8 cellular contexts compared by ENCODE assay signal in genomic region chr7:64665980-64666674, GRCh38. TPM values are rescaled to one million over a fixed set of nuclear protein-coding genes. Genes with fewer than 3 reads are reported as not detected.
DNase-seq lines count a peak whose midpoint lies in the region; ATAC-seq and TF ChIP-seq lines count a peak whose summit lies in the region.

Gene ZNF107, plus strand, starts transcription at chr7:64666133. Its CDS starts 150 bp downstream, at chr7:64666283.

- peak; percentile 95 for ATAC-seq in GM19438 (IDR thresholded peaks at IDR 0.05; ENCODE audit: low read depth, unreplicated experiment)
- peak; percentile 95 for ATAC-seq in HG03575 (IDR thresholded peaks at IDR 0.05; ENCODE audit: extremely low read depth, insufficient number of reproducible peaks, low FRiP score, unreplicated experiment)

- peaks cover 33% of the 10 kb centered on the region for H3K36me3 Mint-ChIP-seq in activated CD4-positive, alpha-beta memory T cell treated with anti-CD3 and anti-CD28 coated beads for 36 hours

- POLR2A ChIA-PET in activated CD4-positive, alpha-beta memory T cell treated with anti-CD3 and anti-CD28 coated beads for 36 hours (lab: Charles Lee): interaction anchor here (0.8 to 2.0 kb wide), 6 partner anchors 103 to 359 kb away, joined by 3 to 13 read pairs (median 8); partner anchors contain the start of genes ERV3-1, ZNF138, ZNF273 and ZNF680

- H3K9me3 ChIP-seq in duodenal mucosa (ENCODE audit: control insufficient read depth in 1 of 2, low read length in 2 of 2): no peaks in the 10 kb centered on the region

- no peak within 1 kb of the TSS for H3K27ac ChIP-seq in duodenal mucosa (ENCODE audit: low read depth, low read length)

- DNase-seq in CD1c-positive myeloid dendritic cell (ENCODE audit: extremely low spot score) (peak; percentile 88), NCI-H82 treated with DMSO at 0.1 percent for 48 hours (lab: John Stamatoyannopoulos, UW; ENCODE audit: unreplicated experiment) (peak; percentile 68), lower leg skin (ENCODE audit: low spot score in 2 of 2) (peak; percentile 95 to 98)
- DNase-seq in activated CD4-positive, alpha-beta memory T cell treated with anti-CD3 and anti-CD28 coated beads for 36 hours: peak; percentile 94
- DNase-seq in stimulated activated CD4-positive, alpha-beta T cell treated with anti-CD3 and anti-CD28 coated beads, Interleukin-4, amount 100 ng/mL, for 48 hours (ENCODE audit: low read depth in 2 of 2): peak; percentile 60 to 80

- no peaks in the 10 kb centered on the region for H3K27me3 ChIP-seq in duodenal mucosa (ENCODE audit: control insufficient read depth in 1 of 2, insufficient read depth in 2 of 2, low read length in 2 of 2)

- H3K9ac ChIP-seq in duodenal mucosa (ENCODE audit: low read depth in 1 of 2, low read length in 2 of 2): peak within 1 kb of the TSS; percentile 56 to 68

- TF ChIP-seq CTCF in lower leg skin (IDR thresholded peaks at IDR 0.05): no peak

- peak within 1 kb of the TSS; percentile 90 for H3K4me3 Mint-ChIP-seq in activated CD4-positive, alpha-beta memory T cell treated with anti-CD3 and anti-CD28 coated beads for 36 hours

- no peaks in the 10 kb centered on the region for H3K27me3 Mint-ChIP-seq in activated CD4-positive, alpha-beta memory T cell treated with anti-CD3 and anti-CD28 coated beads for 36 hours

- TF ChIP-seq POLR2A in lower leg skin (IDR thresholded peaks at IDR 0.05): no peak

- peaks cover 43% of the 10 kb centered on the region for H3K4me1 Mint-ChIP-seq in activated CD4-positive, alpha-beta memory T cell treated with anti-CD3 and anti-CD28 coated beads for 36 hours (ENCODE audit: low read depth)

- peak within 1 kb of the TSS; percentile 95 for H3K27ac Mint-ChIP-seq in activated CD4-positive, alpha-beta memory T cell treated with anti-CD3 and anti-CD28 coated beads for 36 hours

- H3K36me3 ChIP-seq in duodenal mucosa (ENCODE audit: control insufficient read depth in 1 of 2, insufficient read depth in 2 of 2, low read length in 2 of 2): peaks cover 0 to 6% of the 10 kb centered on the region in 2 donors

- H3K4me1 ChIP-seq in duodenal mucosa (ENCODE audit: control insufficient read depth in 1 of 2, insufficient read depth in 2 of 2, low read length in 2 of 2): peaks cover 8 to 9% of the 10 kb centered on the region in 2 donors

- peaks cover 11% of the 10 kb centered on the region for H3K9me3 Mint-ChIP-seq in activated CD4-positive, alpha-beta memory T cell treated with anti-CD3 and anti-CD28 coated beads for 36 hours

- H3K4me3 ChIP-seq in duodenal mucosa (ENCODE audit: low read depth in 1 of 2, low read length in 2 of 2) (peak within 1 kb of the TSS; percentile 71 to 94), lower leg skin (ENCODE audit: low read depth, poor library complexity, severe bottlenecking) (peak within 1 kb of the TSS; percentile 82)

- intact Hi-C loops in activated CD4-positive, alpha-beta memory T cell treated with anti-CD3 and anti-CD28 coated beads for 36 hours (cut with micrococcal nuclease): loop anchor here (1.0 to 10.0 kb wide), 6 partner anchors 104 to 359 kb away; partner anchors contain the start of genes ERV3-1, ZNF138, ZNF273 and ZNF680
- intact Hi-C loops in lower leg skin (cut with DNase I; ENCODE audit: low total_unique reads): no loop called here

- CTCF ChIA-PET in activated CD4-positive, alpha-beta memory T cell treated with anti-CD3 and anti-CD28 coated beads for 36 hours (lab: Charles Lee): interaction anchor here (0.7 to 1.0 kb wide), 3 partner anchors 34 to 317 kb away, joined by 3 read pairs; no protein-coding TSS in a partner anchor

- 0 to 1% methylated on average over 32 to 36 of the region's 37 CpGs for WGBS in lower leg skin, 2 donors

RNA-seq across cellular contexts. Expression of gene ZNF107, which starts in this region (rescaled TPM):
- 10 to 100 TPM; 13.5 to 14.3 TPM for total RNA-seq in activated CD4-positive, alpha-beta memory T cell treated with anti-CD3 and anti-CD28 coated beads for 36 hours
- total RNA-seq in lower leg skin: 10 to 100 TPM in 3 of 4 donors, 1 to 10 TPM in 1; 9.6 to 15.8 (median 12.4) TPM
